ENCODE assay signal across 1 cellular context in genomic region chr3:187014417-187014864, GRCh38.
TF ChIP-seq lines count a peak whose summit lies in the region.

No MANE protein-coding gene starts in this region.

TF ChIP-seq in IMR-90, 13 proteins besides CTCF, POLR2A, EP300 and RAD21:
- no peak for TF ChIP-seq NFE2L2 (IDR thresholded peaks at IDR 0.05; ENCODE audit: low read depth, low read length)
- TF ChIP-seq RFX5 (IDR thresholded peaks at IDR 0.05; ENCODE audit: low read depth, low read length) = no peak
- TF ChIP-seq SMC3 (IDR thresholded peaks at IDR 0.05; ENCODE audit: low read depth, low read length) = no peak
- TF ChIP-seq CEBPB (IDR thresholded peaks at IDR 0.05; ENCODE audit: low read depth, low read length) = no peak
- no peak for TF ChIP-seq FOS (IDR thresholded peaks at IDR 0.05; ENCODE audit: low read depth, low read length)
- TF ChIP-seq BHLHE40 (IDR thresholded peaks at IDR 0.05; ENCODE audit: low read depth, low read length) = no peak
- no peak for TF ChIP-seq RCOR1 (IDR thresholded peaks at IDR 0.05; ENCODE audit: insufficient replicate concordance, low read length)
- no peak for TF ChIP-seq ELK1 (IDR thresholded peaks at IDR 0.05; ENCODE audit: borderline replicate concordance, low read depth, low read length)
- no peak for TF ChIP-seq MAFK (IDR thresholded peaks at IDR 0.05; ENCODE audit: low read depth, low read length)
- no peak for TF ChIP-seq CHD1 (IDR thresholded peaks at IDR 0.05; ENCODE audit: low read depth, low read length)
- no peak for TF ChIP-seq MAZ (IDR thresholded peaks at IDR 0.05; ENCODE audit: borderline replicate concordance, low read depth, low read length)
- TF ChIP-seq MXI1 (IDR thresholded peaks at IDR 0.05; ENCODE audit: borderline replicate concordance, low read depth, low read length) = no peak
- TF ChIP-seq, protein P1, sequence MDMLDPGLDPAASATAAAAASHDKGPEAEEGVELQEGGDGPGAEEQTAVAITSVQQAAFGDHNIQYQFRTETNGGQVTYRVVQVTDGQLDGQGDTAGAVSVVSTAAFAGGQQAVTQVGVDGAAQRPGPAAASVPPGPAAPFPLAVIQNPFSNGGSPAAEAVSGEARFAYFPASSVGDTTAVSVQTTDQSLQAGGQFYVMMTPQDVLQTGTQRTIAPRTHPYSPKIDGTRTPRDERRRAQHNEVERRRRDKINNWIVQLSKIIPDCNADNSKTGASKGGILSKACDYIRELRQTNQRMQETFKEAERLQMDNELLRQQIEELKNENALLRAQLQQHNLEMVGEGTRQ (IDR thresholded peaks at IDR 0.05; ENCODE audit: low read depth, low read length) = no peak
